Comparison of ENCODE assay signal across 10 cellular contexts in genomic region chr6:113352029-113352801, GRCh38.
DNase-seq lines count a peak whose midpoint lies in the region; ATAC-seq and TF ChIP-seq lines count a peak whose summit lies in the region.
"Had no signal": no experiment of that assay in that cellular context is flagged by ENCODE, and none has a peak within 500 bp of the region (broad histone marks: within the 10 kb centered on the region; RNA-seq: fewer than 3 reads in every experiment).

No MANE protein-coding gene starts in this region.

- no peaks in the 10 kb centered on the region for H3K27me3 ChIP-seq in HCT116 (ENCODE audit: insufficient read depth, low read length)
- no peaks in the 10 kb centered on the region for H3K27me3 ChIP-seq in fibroblast of lung (ENCODE audit: control insufficient read depth, insufficient read depth, low read length)
- H3K27me3 ChIP-seq in gastrocnemius medialis, result no peaks in the 10 kb centered on the region

- H3K9ac ChIP-seq in HCT116 (ENCODE audit: low read length) (peak overlapping the region; percentile 53), fibroblast of lung (ENCODE audit: insufficient read depth, low read length) (peak overlapping the region; percentile 32)

- H3K9me2 ChIP-seq in HCT116 (ENCODE audit: insufficient read depth), result no peaks in the 10 kb centered on the region

- BruUV-seq in HCT116 (replicated peaks; lab: Mats Ljungman, UMichigan), result no TSS peak

- ATAC-seq in HCT116, result peak; percentile 88
- ATAC-seq in SK-N-SH treated with all-trans-retinoic acid at 6 μM for 48 hours, result peak; percentile 81
- peak; percentile 63 for ATAC-seq in sciatic nerve
- ATAC-seq in gastrocnemius medialis, result no peak

- H3K9me3 ChIP-seq in HCT116 (ENCODE audit: control insufficient read depth in 1 of 2, insufficient read depth in 1 of 2, low read depth in 1 of 2, low read length in 2 of 2) (no peaks in the 10 kb centered on the region), fibroblast of lung (ENCODE audit: control insufficient read depth, insufficient read depth, low read depth, low read length) (no peaks in the 10 kb centered on the region), gastrocnemius medialis (no peaks in the 10 kb centered on the region)

- H3K27ac ChIP-seq in HCT116 (ENCODE audit: low read depth, low read length), result peak overlapping the region; percentile 53; the same call in 1 of the 2 replicates
- peak overlapping the region; percentile 83 for H3K27ac ChIP-seq in fibroblast of lung (ENCODE audit: insufficient read depth, low read length)
- H3K27ac ChIP-seq in gastrocnemius medialis, result no peak overlapping the region

- intact Hi-C loops in HCT116 (cut with micrococcal nuclease) (loop anchor here (5.0 kb wide), 1 partner anchor 505 kb away; the partner anchor contains the start of gene MARCKS), sciatic nerve (cut with DNase I) (no loop called here), gastrocnemius medialis (cut with DNase I; ENCODE audit: low total_unique reads) (no loop called here)

- RAD21 ChIA-PET in HCT116 (lab: Charles Lee; ENCODE audit: low non-redundant PET in 1 of 2, low total read pairs in 2 of 2, uncharacterized antibody in 2 of 2, unreplicated experiment in 2 of 2), result no interaction called here

- H4K20me1 ChIP-seq in HCT116 (ENCODE audit: insufficient read depth) (no peaks in the 10 kb centered on the region), fibroblast of lung (ENCODE audit: control insufficient read depth, extremely low read depth, insufficient read depth, low read length) (no peaks in the 10 kb centered on the region)

- CTCF ChIA-PET in HCT116 (lab: Charles Lee), result interaction anchor here (0.9 kb wide), 1 partner anchor 507 kb away, joined by 3 read pairs; no protein-coding TSS in a partner anchor

- H2AFZ ChIP-seq in HCT116 (ENCODE audit: low read depth, low read length, poor library complexity, severe bottlenecking) (peak overlapping the region; percentile 75), fibroblast of lung (ENCODE audit: low read length) (no peak overlapping the region)

- DNase-seq in HCT116 (ENCODE audit: low read depth, low spot score) (peak; percentile 90), fibroblast of lung (ENCODE audit: low read depth in 2 of 2) (peak; percentile 69 to 94), sciatic nerve (ENCODE audit: low spot score) (no peak), gastrocnemius medialis (no peak), cortex of kidney (lab: John Stamatoyannopoulos, UW) (no peak), NCI-H2107 (lab: John Stamatoyannopoulos, UW) (no peak), SK-N-DZ (ENCODE audit: low spot score) (no peak)
- DNase-seq: glutamatergic neuron, right cardiac atrium had no signal

- in situ Hi-C loops in gastrocnemius medialis (cut with MboI; ENCODE audit: low sequenced_read_pairs in 4 of 4), result no loop called here

- H3K4me1 ChIP-seq in HCT116 (ENCODE audit: control insufficient read depth in 1 of 2, insufficient read depth in 2 of 2, low read length in 2 of 2), result peaks cover 21 to 57% of the 10 kb centered on the region in 2 experiments
- H3K4me1 ChIP-seq in fibroblast of lung (ENCODE audit: control insufficient read depth, extremely low read depth, insufficient read depth, low read length), result peaks cover 23% of the 10 kb centered on the region
- H3K4me1 ChIP-seq in gastrocnemius medialis, result peaks cover 0 to 10% of the 10 kb centered on the region in 2 donors

- peak overlapping the region in 1 of 2 experiments; percentile 43; a peak in 3 of 4 replicates for H3K4me3 ChIP-seq in HCT116 (replicated peaks in 1 of 2; ENCODE audit: low read depth in 1 of 2, low read length in 2 of 2)
- H3K4me3 ChIP-seq in fibroblast of lung (replicated peaks in 1 of 4; ENCODE audit: control extremely low read depth in 1 of 4, insufficient read depth in 1 of 4, low read depth in 3 of 4, low read length in 4 of 4), result peak overlapping the region in 1 of 4 experiments; percentile 13
- H3K4me3 ChIP-seq in gastrocnemius medialis, result no peak overlapping the region

- TF ChIP-seq POLR2A in HCT116 (IDR thresholded peaks at IDR 0.05; ENCODE audit: borderline replicate concordance, extremely low read depth, insufficient read depth, insufficient read length) (no peak), gastrocnemius medialis (IDR thresholded peaks at IDR 0.05) (no peak)

- no peak for TF ChIP-seq CTCF in HCT116 (IDR thresholded peaks at IDR 0.05 in 2 of 3, conservative IDR thresholded peaks at IDR 0.05 in 1 of 3; ENCODE audit: borderline replicate concordance in 1 of 3, insufficient read depth in 1 of 3, low read depth in 2 of 3, low read length in 2 of 3)
- no peak for TF ChIP-seq CTCF in fibroblast of lung (conservative IDR thresholded peaks at IDR 0.05 in 1 of 2, IDR thresholded peaks at IDR 0.05 in 1 of 2; ENCODE audit: low read depth in 1 of 2, low read length in 2 of 2)
- no peak for TF ChIP-seq CTCF in gastrocnemius medialis (IDR thresholded peaks at IDR 0.05 in 4 of 5, conservative IDR thresholded peaks at IDR 0.05 in 1 of 5)

- H3K79me2 ChIP-seq in HCT116 (ENCODE audit: insufficient read depth, low read length) (no peaks in the 10 kb centered on the region), fibroblast of lung (ENCODE audit: control insufficient read depth, insufficient read depth, low read length) (no peaks in the 10 kb centered on the region)

- H3K36me3 ChIP-seq in HCT116 (ENCODE audit: control insufficient read depth in 1 of 2, insufficient read depth in 2 of 2, low read length in 2 of 2) (no peaks in the 10 kb centered on the region), fibroblast of lung (ENCODE audit: control insufficient read depth, insufficient read depth, low read length) (no peaks in the 10 kb centered on the region), gastrocnemius medialis (no peaks in the 10 kb centered on the region)

- H3K4me2 ChIP-seq in HCT116 (ENCODE audit: low read length) (peak overlapping the region; percentile 85), fibroblast of lung (ENCODE audit: extremely low read depth, insufficient read depth, low read length) (peak overlapping the region; percentile 84)

- POLR2A ChIA-PET in HCT116 (lab: Charles Lee), result interaction anchor here (0.6 to 1.2 kb wide), 2 partner anchors 10 to 507 kb away, joined by 4 to 7 read pairs; no protein-coding TSS in a partner anchor

- peak; percentile 27 for TF ChIP-seq RAD21 in HCT116 (IDR thresholded peaks at IDR 0.05; ENCODE audit: low read depth)

TF ChIP-seq in HCT116, 20 proteins besides CTCF, POLR2A, EP300 and RAD21 (continues in another document):
- TF ChIP-seq MAX (IDR thresholded peaks at IDR 0.05), result peak; percentile 5; the same call in 1 of the 2 replicates
- TF ChIP-seq YY1 (IDR thresholded peaks at IDR 0.05; ENCODE audit: extremely low read depth, insufficient replicate concordance, low read depth, low read length), result no peak
- TF ChIP-seq SRF (IDR thresholded peaks at IDR 0.05; ENCODE audit: low read depth), result peak; percentile 9; the same call in 1 of the 2 replicates
- no peak for TF ChIP-seq EZH2 (IDR thresholded peaks at IDR 0.05)
- no peak for TF ChIP-seq ZBTB33 (IDR thresholded peaks at IDR 0.05; ENCODE audit: extremely low read depth, insufficient replicate concordance, low read length)
- TF ChIP-seq CBX3 (IDR thresholded peaks at IDR 0.05; ENCODE audit: low read depth), result peak; percentile 84
- no peak for TF ChIP-seq EGR1 (IDR thresholded peaks at IDR 0.05; ENCODE audit: low read depth)

TF ChIP-seq in SK-N-SH treated with all-trans-retinoic acid at 6 μM for 48 hours, 23 proteins besides CTCF, POLR2A, EP300 and RAD21:
- TF ChIP-seq RARB (CRISPR knock-in tag; IDR thresholded peaks at IDR 0.05), result no peak
- no peak for TF ChIP-seq ZNF565 (CRISPR knock-in tag; conservative IDR thresholded peaks at IDR 0.05; ENCODE audit: low read depth)
- no peak for TF ChIP-seq BACH2 (CRISPR knock-in tag; IDR thresholded peaks at IDR 0.05; ENCODE audit: borderline replicate concordance)
- no peak for TF ChIP-seq PPARA (CRISPR knock-in tag; IDR thresholded peaks at IDR 0.05; ENCODE audit: borderline replicate concordance)
- no peak for TF ChIP-seq ZC3H10 (CRISPR knock-in tag; IDR thresholded peaks at IDR 0.05)
- TF ChIP-seq TOX (CRISPR knock-in tag; IDR thresholded peaks at IDR 0.05; ENCODE audit: borderline replicate concordance), result no peak

Comparison
In these comparisons a context has a peak if more than half of its experiments do, and no peak if none do; other contexts are left out.
1. ATAC-seq: peak in HCT116 (single experiment), SK-N-SH treated with all-trans-retinoic acid at 6 μM for 48 hours (single experiment) and sciatic nerve (single experiment); none in gastrocnemius medialis (0 of 2).
2. DNase-seq: peak in HCT116 (single experiment) and fibroblast of lung (2 of 2); none in sciatic nerve (single experiment), gastrocnemius medialis (0 of 2), cortex of kidney (single experiment), NCI-H2107 (single experiment) and SK-N-DZ (single experiment).
3. H3K27ac ChIP-seq: peak in HCT116 (single experiment) and fibroblast of lung (single experiment); none in gastrocnemius medialis (0 of 4).